In genomic region chr4:105894570-105895323, GRCh38 we compare ENCODE assay signal across 8 cellular contexts. TPM values are rescaled to one million over a fixed set of nuclear protein-coding genes. Genes with fewer than 3 reads are reported as not detected.
DNase-seq lines count a peak whose midpoint lies in the region; ATAC-seq and TF ChIP-seq lines count a peak whose summit lies in the region.

No MANE protein-coding gene starts in this region.

- WGBS in urinary bladder, result 3% methylated on average over 24 of the region's 24 CpGs

- H3K27me3 ChIP-seq in ACC112 (ENCODE audit: insufficient read depth, low read length) (peaks cover 100% of the 10 kb centered on the region), lower lobe of right lung (ENCODE audit: low read depth) (peaks cover 15% of the 10 kb centered on the region)

- peak overlapping the region in 1 of 5 experiments; percentile 3 for H3K27ac Mint-ChIP-seq in brain
- no peak overlapping the region for H3K27ac Mint-ChIP-seq in activated naive CD4-positive, alpha-beta T cell treated with anti-CD3 and anti-CD28 coated beads for 36 hours

- H3K36me3 Mint-ChIP-seq in brain, result no peaks in the 10 kb centered on the region
- no peaks in the 10 kb centered on the region for H3K36me3 Mint-ChIP-seq in activated naive CD4-positive, alpha-beta T cell treated with anti-CD3 and anti-CD28 coated beads for 36 hours (ENCODE audit: low read depth)

- H3K36me3 ChIP-seq in ACC112 (ENCODE audit: insufficient read depth, low read length), result no peaks in the 10 kb centered on the region
- H3K36me3 ChIP-seq in lower lobe of right lung, result no peaks in the 10 kb centered on the region
- no peaks in the 10 kb centered on the region for H3K36me3 ChIP-seq in urinary bladder (ENCODE audit: insufficient read depth)

- TF ChIP-seq CTCF in brain (conservative IDR thresholded peaks at IDR 0.05) (no peak), lower lobe of right lung (IDR thresholded peaks at IDR 0.05) (no peak)

- peak overlapping the region; percentile 32 for H2AFZ ChIP-seq in ACC112 (ENCODE audit: low read length, unreplicated experiment)

- CTCF ChIA-PET in activated naive CD4-positive, alpha-beta T cell treated with anti-CD3 and anti-CD28 coated beads for 36 hours (lab: Charles Lee), result no interaction called here

- H3K27ac ChIP-seq in ACC112 (ENCODE audit: low read depth, low read length), result no peak overlapping the region
- peak overlapping the region; percentile 92 for H3K27ac ChIP-seq in lower lobe of right lung
- no peak overlapping the region for H3K27ac ChIP-seq in urinary bladder (ENCODE audit: low read depth)

- peak overlapping the region; percentile 62 to 86 (median 75) for H3K4me3 Mint-ChIP-seq in brain
- no peak overlapping the region for H3K4me3 Mint-ChIP-seq in activated naive CD4-positive, alpha-beta T cell treated with anti-CD3 and anti-CD28 coated beads for 36 hours

- no peaks in the 10 kb centered on the region for H3K9me3 ChIP-seq in lower lobe of right lung

- H3K4me3 ChIP-seq in ACC112 (ENCODE audit: low read depth, low read length) (peak overlapping the region; percentile 49), lower lobe of right lung (peak overlapping the region; percentile 73), urinary bladder (ENCODE audit: low read depth, low read length) (peak overlapping the region; percentile 56)

- H3K27me3 Mint-ChIP-seq in brain, result peaks cover 87% of the 10 kb centered on the region
- peaks cover 61% of the 10 kb centered on the region for H3K27me3 Mint-ChIP-seq in activated naive CD4-positive, alpha-beta T cell treated with anti-CD3 and anti-CD28 coated beads for 36 hours (ENCODE audit: low read depth)

- intact Hi-C loops in lower lobe of right lung (cut with DNase I), result no loop called here
- intact Hi-C loops in activated naive CD4-positive, alpha-beta T cell treated with anti-CD3 and anti-CD28 coated beads for 36 hours (cut with micrococcal nuclease), result no loop called here

- no peaks in the 10 kb centered on the region for H3K9me3 Mint-ChIP-seq in brain
- no peaks in the 10 kb centered on the region for H3K9me3 Mint-ChIP-seq in activated naive CD4-positive, alpha-beta T cell treated with anti-CD3 and anti-CD28 coated beads for 36 hours

- DNase-seq in HPDE6-E6E7 (ENCODE audit: extremely low spot score), result peak; percentile 32
- peak; percentile 74 for DNase-seq in lower lobe of right lung
- DNase-seq in activated naive CD4-positive, alpha-beta T cell treated with anti-CD3 and anti-CD28 coated beads for 36 hours, result no peak

- peak; percentile 48 for ATAC-seq in GM19395 (IDR thresholded peaks at IDR 0.05; ENCODE audit: unreplicated experiment)
- ATAC-seq in lower lobe of right lung, result peak; percentile 70 to 72
- no peak for ATAC-seq in HG02610 (IDR thresholded peaks at IDR 0.05; ENCODE audit: unreplicated experiment)

- no peaks in the 10 kb centered on the region for H3K79me2 ChIP-seq in ACC112 (ENCODE audit: control insufficient read depth, insufficient read depth, low read length, unreplicated experiment)

- H3K4me1 ChIP-seq in ACC112 (ENCODE audit: control insufficient read depth, insufficient read depth, low read length, unreplicated experiment) (no peaks in the 10 kb centered on the region), lower lobe of right lung (peaks cover 13% of the 10 kb centered on the region), urinary bladder (ENCODE audit: insufficient read depth) (no peaks in the 10 kb centered on the region)

- H3K4me1 Mint-ChIP-seq in brain, result peaks cover 13% of the 10 kb centered on the region
- peaks cover 5% of the 10 kb centered on the region for H3K4me1 Mint-ChIP-seq in activated naive CD4-positive, alpha-beta T cell treated with anti-CD3 and anti-CD28 coated beads for 36 hours (ENCODE audit: low read depth)

RNA-seq across cellular contexts. Expression of gene NPNT, which starts 0.5 kb away (rescaled TPM):
- 5.9 TPM for polyA plus RNA-seq in brain (ENCODE audit: insufficient read depth, low read depth, low replicate concordance)
- total RNA-seq in lower lobe of right lung, result 217 TPM
- 50.6 TPM for total RNA-seq in urinary bladder
- polyA plus RNA-seq in urinary bladder, result 13.0 TPM
- not detected for total RNA-seq in activated naive CD4-positive, alpha-beta T cell treated with anti-CD3 and anti-CD28 coated beads for 36 hours

Comparison
In these comparisons a context has a peak if more than half of its experiments do, and no peak if none do; other contexts are left out.
1. RNA of gene NPNT, which starts 0.5 kb away (total RNA-seq): 217 TPM in lower lobe of right lung (single experiment) and 50.6 TPM in urinary bladder (single experiment); not detected in activated naive CD4-positive, alpha-beta T cell treated with anti-CD3 and anti-CD28 coated beads for 36 hours; every median in the first group is over 10 times any median in the second.
2. Peak in every context shown above with its lines, with median percentiles within 50 percentile points of each other: H3K4me3 ChIP-seq.